Comparison of ENCODE assay signal across 8 cellular contexts in genomic region chr10:118732253-118733194, GRCh38. TPM values are rescaled to one million over a fixed set of nuclear protein-coding genes. Genes with fewer than 3 reads are reported as not detected.
DNase-seq lines count a peak whose midpoint lies in the region; ATAC-seq and TF ChIP-seq lines count a peak whose summit lies in the region.

No MANE protein-coding gene starts in this region.

- peaks cover 60% of the 10 kb centered on the region for H3K4me1 Mint-ChIP-seq in activated CD8-positive, alpha-beta T cell treated with anti-CD3 and anti-CD28 coated beads, Interleukin-2, amount 10 ng/mL, durations not matched to agents 7 days and 5 days (ENCODE audit: low read depth)
- H3K4me1 Mint-ChIP-seq in nephron progenitor cell = peaks cover 65% of the 10 kb centered on the region

- DNase-seq in activated CD8-positive, alpha-beta T cell treated with anti-CD3 and anti-CD28 coated beads, Interleukin-2, amount 10 ng/mL, durations not matched to agents 7 days and 5 days = no peak
- DNase-seq in nephron progenitor cell (no peak), SIG-M5 (lab: John Stamatoyannopoulos, UW) (no peak), SKM-1 treated with dmso at 0.1 percent for 144 hours (lab: John Stamatoyannopoulos, UW; ENCODE audit: unreplicated experiment) (no peak), NCI-H2196 (lab: John Stamatoyannopoulos, UW; ENCODE audit: unreplicated experiment) (no peak)

- H3K9me3 Mint-ChIP-seq in activated CD8-positive, alpha-beta T cell treated with anti-CD3 and anti-CD28 coated beads, Interleukin-2, amount 10 ng/mL, durations not matched to agents 7 days and 5 days (ENCODE audit: insufficient read depth) = no peaks in the 10 kb centered on the region
- no peaks in the 10 kb centered on the region for H3K9me3 Mint-ChIP-seq in nephron progenitor cell

- H3K27ac Mint-ChIP-seq in activated CD8-positive, alpha-beta T cell treated with anti-CD3 and anti-CD28 coated beads, Interleukin-2, amount 10 ng/mL, durations not matched to agents 7 days and 5 days = peak overlapping the region; percentile 79
- peak overlapping the region; percentile 12 for H3K27ac Mint-ChIP-seq in nephron progenitor cell

- CTCF ChIA-PET in activated CD8-positive, alpha-beta T cell treated with anti-CD3 and anti-CD28 coated beads, Interleukin-2, amount 10 ng/mL, durations not matched to agents 7 days and 5 days (lab: Charles Lee) = interaction anchor here (1.1 to 5.1 kb wide), 3 partner anchors 12 to 118 kb away, joined by 3 to 35 read pairs (median 30); partner anchors contain the start of gene CACUL1

- peak; percentile 58 for ATAC-seq in GM18909 (IDR thresholded peaks at IDR 0.05; ENCODE audit: poor library complexity, unreplicated experiment)
- ATAC-seq in HG02678 (IDR thresholded peaks at IDR 0.05; ENCODE audit: unreplicated experiment) = peak; percentile 69
- ATAC-seq in activated CD8-positive, alpha-beta T cell treated with anti-CD3 and anti-CD28 coated beads, Interleukin-2, amount 10 ng/mL, durations not matched to agents 7 days and 5 days = peak; percentile 86
- no peak for ATAC-seq in HG02763 (IDR thresholded peaks at IDR 0.05; ENCODE audit: unreplicated experiment)

- H3K36me3 Mint-ChIP-seq in activated CD8-positive, alpha-beta T cell treated with anti-CD3 and anti-CD28 coated beads, Interleukin-2, amount 10 ng/mL, durations not matched to agents 7 days and 5 days (ENCODE audit: low read depth) = peaks cover 12% of the 10 kb centered on the region
- no peaks in the 10 kb centered on the region for H3K36me3 Mint-ChIP-seq in nephron progenitor cell (ENCODE audit: low read depth)

- no peaks in the 10 kb centered on the region for H3K27me3 Mint-ChIP-seq in activated CD8-positive, alpha-beta T cell treated with anti-CD3 and anti-CD28 coated beads, Interleukin-2, amount 10 ng/mL, durations not matched to agents 7 days and 5 days (ENCODE audit: low read depth)
- peaks cover 3% of the 10 kb centered on the region for H3K27me3 Mint-ChIP-seq in nephron progenitor cell (ENCODE audit: low read depth, poor library complexity)

- POLR2A ChIA-PET in activated CD8-positive, alpha-beta T cell treated with anti-CD3 and anti-CD28 coated beads, Interleukin-2, amount 10 ng/mL, durations not matched to agents 7 days and 5 days (lab: Charles Lee) = interaction anchor here (0.8 to 2.2 kb wide), 3 partner anchors 21 to 37 kb away, joined by 3 to 9 read pairs (median 3); partner anchors contain the start of gene CACUL1

- H3K4me3 Mint-ChIP-seq in activated CD8-positive, alpha-beta T cell treated with anti-CD3 and anti-CD28 coated beads, Interleukin-2, amount 10 ng/mL, durations not matched to agents 7 days and 5 days = peak overlapping the region; percentile 42
- no peak overlapping the region for H3K4me3 Mint-ChIP-seq in nephron progenitor cell

- TF ChIP-seq CTCF in nephron progenitor cell (IDR thresholded peaks at IDR 0.05) = no peak

RNA-seq across cellular contexts. Expression of gene CACUL1, which starts 22.2 kb away (rescaled TPM):
- total RNA-seq in activated CD8-positive, alpha-beta T cell treated with anti-CD3 and anti-CD28 coated beads, Interleukin-2, amount 10 ng/mL, durations not matched to agents 7 days and 5 days = 10 to 100 TPM; 25.5 to 30.2 TPM
